In the genomic region with DNA sequence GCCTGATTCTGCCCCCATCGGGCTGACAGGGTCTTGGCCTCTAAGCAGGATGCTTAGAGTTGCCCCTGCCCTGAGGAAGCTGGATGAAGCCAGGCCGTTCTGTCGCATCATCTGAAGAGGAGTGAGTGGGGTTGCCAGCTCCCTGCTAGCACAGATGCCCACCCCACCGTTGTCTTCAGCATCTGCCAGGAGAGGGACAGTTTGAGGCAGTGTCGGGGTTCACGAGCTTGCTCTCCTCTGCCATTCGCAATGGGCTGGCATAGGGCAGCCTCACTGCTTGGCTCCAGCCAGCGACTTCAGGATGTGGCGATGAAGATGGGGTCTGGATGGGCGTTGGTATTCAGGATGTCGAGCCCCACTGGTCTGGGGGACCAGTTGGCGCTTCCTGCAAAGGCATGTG, we compare ENCODE assay signal across 20 cellular contexts.
DNase-seq lines count a peak whose midpoint lies in the region; ATAC-seq and TF ChIP-seq lines count a peak whose summit lies in the region.
"Had no signal": no experiment of that assay in that cellular context is flagged by ENCODE, and none has a peak within 500 bp of the region (broad histone marks: within the 10 kb centered on the region; RNA-seq: fewer than 3 reads in every experiment).

No MANE protein-coding gene starts in this region.

- intact Hi-C loops in Right ventricle myocardium superior (cut with DNase I) (no loop called here), left cardiac atrium (cut with DNase I) (no loop called here), left lung (cut with DNase I) (no loop called here), uterus (cut with DNase I; ENCODE audit: low total_unique reads) (no loop called here)

- peak overlapping the region; percentile 50 for H3K27ac Mint-ChIP-seq in neural crest cell (ENCODE audit: unreplicated experiment)
- H3K27ac Mint-ChIP-seq: B cell; CD4-positive, alpha-beta T cell; CD8-positive, alpha-beta T cell had no signal

- no peak overlapping the region for H3K4me3 Mint-ChIP-seq in neural crest cell
- H3K4me3 Mint-ChIP-seq: B cell; CD4-positive, alpha-beta T cell; CD8-positive, alpha-beta T cell had no signal

- H3K27ac ChIP-seq in left lung (no peak overlapping the region), uterus (no peak overlapping the region)
- H3K27ac ChIP-seq: 22Rv1; A549; BLaER1 treated with 17β-estradiol and CSF1 and Interleukin-3, amounts not matched to agents 10 nM and 100 nM; C4-2B had no signal

- no peaks in the 10 kb centered on the region for H3K9me3 Mint-ChIP-seq in neural crest cell
- H3K9me3 Mint-ChIP-seq: CD4-positive, alpha-beta T cell; CD8-positive, alpha-beta T cell had no signal

- H3K9me3 ChIP-seq in left lung (no peaks in the 10 kb centered on the region), uterus (no peaks in the 10 kb centered on the region)
- H3K9me3 ChIP-seq: A549; BLaER1 treated with 17β-estradiol and CSF1 and Interleukin-3, amounts not matched to agents 10 nM and 100 nM; Caco-2 had no signal

- H3K27me3 ChIP-seq in left lung, result peaks cover 0 to 48% of the 10 kb centered on the region in 2 donors
- H3K27me3 ChIP-seq in uterus, result no peaks in the 10 kb centered on the region
- H3K27me3 ChIP-seq: BLaER1 treated with 17β-estradiol and CSF1 and Interleukin-3, amounts not matched to agents 10 nM and 100 nM had no signal

- no peaks in the 10 kb centered on the region for H3K36me3 Mint-ChIP-seq in neural crest cell (ENCODE audit: low read depth)
- H3K36me3 Mint-ChIP-seq: CD8-positive, alpha-beta T cell had no signal

- H3K4me1 ChIP-seq in left lung, result no peaks in the 10 kb centered on the region
- H3K4me1 ChIP-seq in uterus, result no peaks in the 10 kb centered on the region
- H3K4me1 ChIP-seq: A549; BLaER1 treated with 17β-estradiol and CSF1 and Interleukin-3, amounts not matched to agents 10 nM and 100 nM; Caco-2 had no signal

- TF ChIP-seq CTCF in left lung (IDR thresholded peaks at IDR 0.05) (no peak), neural crest cell (conservative IDR thresholded peaks at IDR 0.05) (no peak), uterus (IDR thresholded peaks at IDR 0.05) (no peak)

- DNase-seq in Right ventricle myocardium superior (peak; percentile 8), left cardiac atrium (no peak), left lung (peak; percentile 13 to 43), neural crest cell (ENCODE audit: low read depth, low spot score) (no peak), NCI-H524 treated with DMSO at 0.1 percent for 48 hours (lab: John Stamatoyannopoulos, UW) (no peak), G401 (ENCODE audit: low spot score) (no peak), uterus (no peak)
- DNase-seq: AML-193; Caco-2; Calu3; CD4-positive, alpha-beta T cell; CD8-positive, alpha-beta T cell; DMS79 treated with DMSO at 0.1 percent for 48 hours; GDM1 had no signal

- peaks cover 36% of the 10 kb centered on the region for H3K27me3 Mint-ChIP-seq in neural crest cell (ENCODE audit: low read depth)

- no peak for TF ChIP-seq POLR2A in uterus (IDR thresholded peaks at IDR 0.05)

- in situ Hi-C loops in G401 (cut with HindIII; ENCODE audit: low sequenced_read_pairs), result no loop called here

- H3K4me3 ChIP-seq in left lung, result no peak overlapping the region
- H3K4me3 ChIP-seq in uterus, result no peak overlapping the region
- H3K4me3 ChIP-seq: A549; BLaER1 treated with 17β-estradiol and CSF1 and Interleukin-3, amounts not matched to agents 10 nM and 100 nM; GM12878 had no signal

- H3K36me3 ChIP-seq in left lung (no peaks in the 10 kb centered on the region), uterus (no peaks in the 10 kb centered on the region)
- H3K36me3 ChIP-seq: BLaER1 treated with 17β-estradiol and CSF1 and Interleukin-3, amounts not matched to agents 10 nM and 100 nM had no signal

- H3K4me1 Mint-ChIP-seq in neural crest cell, result peaks cover 5% of the 10 kb centered on the region
- H3K4me1 Mint-ChIP-seq: B cell had no signal

- ATAC-seq in Right ventricle myocardium superior (ENCODE audit: poor library complexity), result no peak
- no peak for ATAC-seq in left cardiac atrium
- no peak for ATAC-seq in left lung
- ATAC-seq: A549; CD8-positive, alpha-beta T cell; GM12878 had no signal

Comparison
In these comparisons a context has a peak if more than half of its experiments do, and no peak if none do; other contexts are left out.
1. DNase-seq: peak in Right ventricle myocardium superior (single experiment) and left lung (2 of 2); none in left cardiac atrium (single experiment), neural crest cell (single experiment), NCI-H524 treated with DMSO at 0.1 percent for 48 hours (single experiment), G401 (single experiment) and uterus (0 of 2).